ENCODE assay signal across 1 cellular context in genomic region chr17:74646231-74646630, GRCh38.
TF ChIP-seq lines count a peak whose summit lies in the region.

No MANE protein-coding gene starts in this region.

TF ChIP-seq in GM23338, 12 proteins besides CTCF, POLR2A, EP300 and RAD21 (continued from another document):
- no peak for TF ChIP-seq ZNF462 (CRISPR knock-in tag; IDR thresholded peaks at IDR 0.05)
- TF ChIP-seq EZH2phosphoT487 (IDR thresholded peaks at IDR 0.05; ENCODE audit: unreplicated experiment) = no peak
- no peak for TF ChIP-seq CREB1 (CRISPR knock-in tag; IDR thresholded peaks at IDR 0.05; ENCODE audit: low read depth)
- no peak for TF ChIP-seq ZNF114 (CRISPR knock-in tag; IDR thresholded peaks at IDR 0.05)
- no peak for TF ChIP-seq EZH2 (IDR thresholded peaks at IDR 0.05; ENCODE audit: low read depth, unreplicated experiment)
- TF ChIP-seq ZNF331 (CRISPR knock-in tag; IDR thresholded peaks at IDR 0.05; ENCODE audit: low read depth) = no peak
